Comparison of ENCODE assay signal across 17 cellular contexts in the genomic region with DNA sequence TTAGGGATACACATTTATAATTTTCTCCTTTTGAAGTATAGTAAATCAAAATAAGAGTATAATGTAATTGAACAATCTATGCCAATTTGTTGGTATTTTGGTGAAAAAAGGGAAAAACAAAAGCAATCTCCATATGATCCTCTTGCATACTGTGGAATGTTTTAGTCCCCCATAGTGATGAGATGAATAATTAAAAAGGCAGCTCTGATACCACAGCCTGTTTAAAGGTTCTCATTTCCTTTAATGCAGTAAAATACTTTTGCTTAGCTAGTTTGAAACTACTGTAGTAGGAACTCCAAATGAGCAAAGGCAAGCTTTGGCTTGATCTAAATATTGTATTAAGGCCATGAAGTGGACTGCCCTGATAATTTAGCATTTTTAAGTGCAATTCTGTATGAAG.
"Had no signal": no experiment of that assay in that cellular context is flagged by ENCODE, and none has a peak within 500 bp of the region (broad histone marks: within the 10 kb centered on the region; RNA-seq: fewer than 3 reads in every experiment).

No MANE protein-coding gene starts in this region.

- H3K27ac ChIP-seq: ascending aorta, dorsolateral prefrontal cortex, tibial nerve, vagina had no signal

- H3K4me3 Mint-ChIP-seq: activated CD4-positive, alpha-beta memory T cell treated with anti-CD3 and anti-CD28 coated beads, Interleukin-2, amount 10 ng/mL, durations not matched to agents 7 days and 5 days; activated CD4-positive, alpha-beta T cell treated with anti-CD3 and anti-CD28 coated beads for 36 hours; activated T-cell treated with anti-CD3 and anti-CD28 coated beads, Interleukin-2, amount 50 U/mL, for 4 hours; nephron; T-helper 17 cell had no signal

- H3K4me1 ChIP-seq: ascending aorta, tibial nerve had no signal

- H3K27me3 Mint-ChIP-seq: activated CD4-positive, alpha-beta memory T cell treated with anti-CD3 and anti-CD28 coated beads, Interleukin-2, amount 10 ng/mL, durations not matched to agents 7 days and 5 days; activated CD4-positive, alpha-beta T cell treated with anti-CD3 and anti-CD28 coated beads for 36 hours; T-helper 17 cell had no signal

- H3K27ac Mint-ChIP-seq: activated CD4-positive, alpha-beta memory T cell treated with anti-CD3 and anti-CD28 coated beads, Interleukin-2, amount 10 ng/mL, durations not matched to agents 7 days and 5 days; activated CD4-positive, alpha-beta T cell treated with anti-CD3 and anti-CD28 coated beads for 36 hours; nephron; T-helper 17 cell had no signal

- H3K4me3 ChIP-seq: ascending aorta, dorsolateral prefrontal cortex, tibial nerve, vagina had no signal

- DNase-seq: activated CD4-positive, alpha-beta memory T cell treated with anti-CD3 and anti-CD28 coated beads, Interleukin-2, amount 10 ng/mL, durations not matched to agents 7 days and 5 days; activated CD4-positive, alpha-beta T cell treated with anti-CD3 and anti-CD28 coated beads for 36 hours; activated effector memory CD4-positive, alpha-beta T cell treated with anti-CD3 and anti-CD28 coated beads, Interleukin-2, amount 50 U/mL, for 16 hours; activated T-cell treated with anti-CD3 and anti-CD28 coated beads, Interleukin-2, amount 50 U/mL, for 4 hours; dorsolateral prefrontal cortex; hippocampal formation; kidney glomerular epithelial cell; left ventricle myocardium superior; mesendoderm; nucleus accumbens; stimulated activated CD4-positive, alpha-beta T cell treated with anti-CD3 and anti-CD28 coated beads, Interleukin-4, amount 100 ng/mL, for 24 hours; stimulated activated naive CD4-positive, alpha-beta T cell; T-helper 17 cell had no signal

- ATAC-seq: activated CD4-positive, alpha-beta T cell treated with anti-CD3 and anti-CD28 coated beads for 36 hours; activated T-cell treated with anti-CD3 and anti-CD28 coated beads, Interleukin-2, amount 50 U/mL, for 4 hours; left ventricle myocardium superior; T-helper 17 cell had no signal

- H3K9me3 ChIP-seq: ascending aorta, tibial nerve, vagina had no signal

- H3K27me3 ChIP-seq: ascending aorta, dorsolateral prefrontal cortex, tibial nerve, vagina had no signal

- H3K9me3 Mint-ChIP-seq: activated CD4-positive, alpha-beta memory T cell treated with anti-CD3 and anti-CD28 coated beads, Interleukin-2, amount 10 ng/mL, durations not matched to agents 7 days and 5 days; activated T-cell treated with anti-CD3 and anti-CD28 coated beads, Interleukin-2, amount 50 U/mL, for 4 hours; nephron had no signal

- H3K36me3 ChIP-seq: ascending aorta, tibial nerve, vagina had no signal
